Comparison of ENCODE assay signal across 8 cellular contexts in the genomic region with DNA sequence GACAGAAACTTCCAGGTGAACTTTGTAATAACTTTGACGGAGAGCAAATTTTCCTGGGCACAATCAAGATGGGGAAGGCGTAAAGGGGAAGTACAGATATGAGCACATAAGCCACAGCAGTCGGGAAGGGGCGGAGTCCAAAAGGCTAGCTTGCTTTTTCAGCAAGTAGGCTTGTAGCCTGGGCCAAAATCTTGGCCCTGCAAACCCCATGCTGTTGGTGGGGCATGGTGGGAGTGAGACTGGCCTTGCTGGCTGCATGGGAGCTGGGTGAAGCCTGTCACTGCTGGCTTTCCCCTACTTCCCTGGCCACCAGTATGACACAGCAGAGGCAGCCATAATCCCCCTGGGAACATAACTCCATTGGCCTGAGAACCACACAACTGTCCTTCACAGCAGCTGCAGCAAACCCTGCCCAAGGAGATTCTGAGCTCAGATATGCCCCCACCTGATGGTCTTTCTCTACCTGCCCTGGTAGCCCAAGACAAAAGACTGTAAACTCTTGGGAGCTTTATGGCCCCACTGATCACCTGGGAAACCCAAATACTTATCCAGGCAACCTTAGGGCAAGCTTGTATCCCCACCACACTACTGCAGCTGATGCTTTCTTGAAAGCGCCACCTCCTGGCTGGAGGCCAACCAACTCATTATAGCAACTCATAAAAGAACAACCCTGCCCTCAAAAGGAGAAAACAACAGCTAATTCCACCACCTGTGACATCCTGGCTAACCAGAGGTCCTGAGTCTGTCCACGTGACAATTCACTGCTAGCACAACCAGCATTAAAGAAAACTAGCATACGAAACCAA. TPM values are rescaled to one million over a fixed set of nuclear protein-coding genes. Genes with fewer than 3 reads are reported as not detected.
A peak's percentile ranks its signal among the peaks of the same experiment; 100 is the strongest.
DNase-seq lines count a peak whose midpoint lies in the region; ATAC-seq and TF ChIP-seq lines count a peak whose summit lies in the region.

No MANE protein-coding gene starts in this region.

- peaks cover 7% of the 10 kb centered on the region for H3K9me3 Mint-ChIP-seq in activated CD4-positive, alpha-beta T cell treated with anti-CD3 and anti-CD28 coated beads, Interleukin-2, amount 10 ng/mL, durations not matched to agents 24 days and 14 days
- H3K9me3 Mint-ChIP-seq in activated T-helper 2 cell treated with anti-CD3 and anti-CD28 coated beads, Interferon-gamma antibody, Interleukin-2, Interleukin-4, amounts not matched to agents 10 μg/mL and 5 μg/mL and 100 μg/mL, durations not matched to agents 14 hours and 24 hours and 36 hours, result peaks cover 10% of the 10 kb centered on the region

- no peaks in the 10 kb centered on the region for H3K27me3 ChIP-seq in neutrophil

- no peaks in the 10 kb centered on the region for H3K9me3 ChIP-seq in neutrophil

- no peaks in the 10 kb centered on the region for H3K27me3 Mint-ChIP-seq in activated CD4-positive, alpha-beta T cell treated with anti-CD3 and anti-CD28 coated beads, Interleukin-2, amount 10 ng/mL, durations not matched to agents 24 days and 14 days
- no peaks in the 10 kb centered on the region for H3K27me3 Mint-ChIP-seq in activated T-helper 2 cell treated with anti-CD3 and anti-CD28 coated beads, Interferon-gamma antibody, Interleukin-2, Interleukin-4, amounts not matched to agents 10 μg/mL and 5 μg/mL and 100 μg/mL, durations not matched to agents 14 hours and 24 hours and 36 hours (ENCODE audit: low read depth)

- H3K27ac Mint-ChIP-seq in activated CD4-positive, alpha-beta T cell treated with anti-CD3 and anti-CD28 coated beads, Interleukin-2, amount 10 ng/mL, durations not matched to agents 24 days and 14 days, result peak overlapping the region; percentile 62
- peak overlapping the region; percentile 39 for H3K27ac Mint-ChIP-seq in activated T-helper 2 cell treated with anti-CD3 and anti-CD28 coated beads, Interferon-gamma antibody, Interleukin-2, Interleukin-4, amounts not matched to agents 10 μg/mL and 5 μg/mL and 100 μg/mL, durations not matched to agents 14 hours and 24 hours and 36 hours

- no peak overlapping the region for H3K4me3 Mint-ChIP-seq in activated CD4-positive, alpha-beta T cell treated with anti-CD3 and anti-CD28 coated beads, Interleukin-2, amount 10 ng/mL, durations not matched to agents 24 days and 14 days
- H3K4me3 Mint-ChIP-seq in activated T-helper 2 cell treated with anti-CD3 and anti-CD28 coated beads, Interferon-gamma antibody, Interleukin-2, Interleukin-4, amounts not matched to agents 10 μg/mL and 5 μg/mL and 100 μg/mL, durations not matched to agents 14 hours and 24 hours and 36 hours (ENCODE audit: low read depth), result no peak overlapping the region

- peak; percentile 70 for ATAC-seq in HG03354 (IDR thresholded peaks at IDR 0.05; ENCODE audit: poor library complexity, severe bottlenecking, unreplicated experiment)

- intact Hi-C loops in activated CD4-positive, alpha-beta T cell treated with anti-CD3 and anti-CD28 coated beads, Interleukin-2, amount 10 ng/mL, durations not matched to agents 24 days and 14 days (cut with micrococcal nuclease), result loop anchor here (5.0 kb wide), 1 partner anchor 32 kb away; a partner anchor contains a TSS
- intact Hi-C loops in activated T-helper 2 cell treated with anti-CD3 and anti-CD28 coated beads, Interferon-gamma antibody, Interleukin-2, Interleukin-4, amounts not matched to agents 10 μg/mL and 5 μg/mL and 100 μg/mL, durations not matched to agents 14 hours and 24 hours and 36 hours (cut with micrococcal nuclease), result no loop called here

- peak; percentile 62 for DNase-seq in activated CD4-positive, alpha-beta T cell treated with anti-CD3 and anti-CD28 coated beads, Interleukin-2, amount 10 ng/mL, durations not matched to agents 24 days and 14 days
- no peak for DNase-seq in activated CD4-positive, alpha-beta T cell treated with anti-CD3 and anti-CD28 coated beads for 4 hours
- DNase-seq in activated T-helper 2 cell treated with anti-CD3 and anti-CD28 coated beads, Interferon-gamma antibody, Interleukin-2, Interleukin-4, amounts not matched to agents 10 μg/mL and 5 μg/mL and 100 μg/mL, durations not matched to agents 14 hours and 24 hours and 36 hours (ENCODE audit: low spot score), result no peak
- DNase-seq in HuH-7.5 (ENCODE audit: low spot score) (no peak), NCI-H345 (lab: John Stamatoyannopoulos, UW) (no peak)
- DNase-seq in stimulated activated naive CD4-positive, alpha-beta T cell (lab: John Stamatoyannopoulos, UW), result no peak

- H3K4me3 ChIP-seq in neutrophil (ENCODE audit: low read depth in 1 of 2, low read length in 1 of 2), result peak overlapping the region; percentile 71 to 81

- peaks cover 18 to 25% of the 10 kb centered on the region in 2 experiments for H3K4me1 ChIP-seq in neutrophil (ENCODE audit: control insufficient read depth in 1 of 2, insufficient read depth in 1 of 2, low read depth in 1 of 2, low read length in 1 of 2)

- peaks cover 72% of the 10 kb centered on the region for H3K36me3 Mint-ChIP-seq in activated CD4-positive, alpha-beta T cell treated with anti-CD3 and anti-CD28 coated beads, Interleukin-2, amount 10 ng/mL, durations not matched to agents 24 days and 14 days (ENCODE audit: low read depth)
- H3K36me3 Mint-ChIP-seq in activated T-helper 2 cell treated with anti-CD3 and anti-CD28 coated beads, Interferon-gamma antibody, Interleukin-2, Interleukin-4, amounts not matched to agents 10 μg/mL and 5 μg/mL and 100 μg/mL, durations not matched to agents 14 hours and 24 hours and 36 hours (ENCODE audit: low read depth), result peaks cover 82% of the 10 kb centered on the region

- peak overlapping the region; percentile 94 for H3K27ac ChIP-seq in neutrophil

- TF ChIP-seq CTCF in neutrophil (IDR thresholded peaks at IDR 0.05), result peak; percentile 19

- H3K36me3 ChIP-seq in neutrophil, result peaks cover 31% of the 10 kb centered on the region

- peaks cover 41% of the 10 kb centered on the region for H3K4me1 Mint-ChIP-seq in activated CD4-positive, alpha-beta T cell treated with anti-CD3 and anti-CD28 coated beads, Interleukin-2, amount 10 ng/mL, durations not matched to agents 24 days and 14 days
- H3K4me1 Mint-ChIP-seq in activated T-helper 2 cell treated with anti-CD3 and anti-CD28 coated beads, Interferon-gamma antibody, Interleukin-2, Interleukin-4, amounts not matched to agents 10 μg/mL and 5 μg/mL and 100 μg/mL, durations not matched to agents 14 hours and 24 hours and 36 hours (ENCODE audit: low read depth), result peaks cover 49% of the 10 kb centered on the region

RNA-seq across cellular contexts. Expression of a gene that starts 24.0 kb away (rescaled TPM):
- 43.9 and 44.8 TPM in 2 replicates for total RNA-seq in activated CD4-positive, alpha-beta T cell treated with anti-CD3 and anti-CD28 coated beads, Interleukin-2, amount 10 ng/mL, durations not matched to agents 24 days and 14 days
- 40.9 and 44.7 TPM in 2 replicates for total RNA-seq in activated T-helper 2 cell treated with anti-CD3 and anti-CD28 coated beads, Interferon-gamma antibody, Interleukin-2, Interleukin-4, amounts not matched to agents 10 μg/mL and 5 μg/mL and 100 μg/mL, durations not matched to agents 14 hours and 24 hours and 36 hours

RNA-seq across cellular contexts. Expression of a gene that starts 33.9 kb away (rescaled TPM):
- total RNA-seq in activated CD4-positive, alpha-beta T cell treated with anti-CD3 and anti-CD28 coated beads, Interleukin-2, amount 10 ng/mL, durations not matched to agents 24 days and 14 days, result 69.6 and 78.4 TPM in 2 replicates
- total RNA-seq in activated T-helper 2 cell treated with anti-CD3 and anti-CD28 coated beads, Interferon-gamma antibody, Interleukin-2, Interleukin-4, amounts not matched to agents 10 μg/mL and 5 μg/mL and 100 μg/mL, durations not matched to agents 14 hours and 24 hours and 36 hours, result 65.2 and 71.7 TPM in 2 replicates

RNA-seq across cellular contexts. Expression of a gene that starts 43.8 kb away (rescaled TPM):
- total RNA-seq in activated CD4-positive, alpha-beta T cell treated with anti-CD3 and anti-CD28 coated beads, Interleukin-2, amount 10 ng/mL, durations not matched to agents 24 days and 14 days, result 13.8 and 16.6 TPM in 2 replicates
- total RNA-seq in activated T-helper 2 cell treated with anti-CD3 and anti-CD28 coated beads, Interferon-gamma antibody, Interleukin-2, Interleukin-4, amounts not matched to agents 10 μg/mL and 5 μg/mL and 100 μg/mL, durations not matched to agents 14 hours and 24 hours and 36 hours, result 24.5 and 25.7 TPM in 2 replicates
